13 cellular contexts compared by ENCODE assay signal in the genomic region with DNA sequence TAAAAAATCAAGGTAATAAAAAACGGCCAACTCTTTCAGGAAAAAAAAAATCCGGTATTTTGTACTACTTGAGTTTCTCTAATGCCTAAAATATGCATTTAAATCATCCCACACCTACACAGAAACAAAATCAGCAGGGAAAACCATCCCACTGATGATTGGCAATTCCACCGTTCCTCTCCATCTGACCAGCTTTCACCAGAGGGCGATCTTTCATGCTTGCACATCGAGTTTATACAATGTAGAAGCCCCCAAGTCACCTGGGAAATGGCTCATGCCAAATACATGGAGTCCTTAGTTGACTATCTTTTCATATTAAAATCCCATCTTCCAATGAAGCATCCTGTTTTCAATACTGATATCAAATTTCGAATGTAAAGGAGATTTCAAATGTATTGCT.
DNase-seq lines count a peak whose midpoint lies in the region; TF ChIP-seq lines count a peak whose summit lies in the region.
"Had no signal": no experiment of that assay in that cellular context is flagged by ENCODE, and none has a peak within 500 bp of the region (broad histone marks: within the 10 kb centered on the region; RNA-seq: fewer than 3 reads in every experiment).

No MANE protein-coding gene starts in this region.

- H3K9me3 Mint-ChIP-seq in neural progenitor cell, result no peaks in the 10 kb centered on the region
- H3K9me3 Mint-ChIP-seq in T-helper 2 cell treated with Interferon-gamma antibody and Interleukin-4, amounts not matched to agents 5 μg/mL and 100 μg/mL, for 36 hours, result no peaks in the 10 kb centered on the region
- H3K9me3 Mint-ChIP-seq in CD4-positive, alpha-beta memory T cell, result peaks cover 0 to 3% (median 0%) of the 10 kb centered on the region in 8 donors

- POLR2A ChIA-PET in CD4-positive, alpha-beta memory T cell (lab: Charles Lee; ENCODE audit: partially characterized antibody), result no interaction called here

- no peaks in the 10 kb centered on the region for H3K79me2 ChIP-seq in neural progenitor cell (ENCODE audit: low read depth)

- no peak overlapping the region for H3K4me2 ChIP-seq in neural progenitor cell

- no peaks in the 10 kb centered on the region for H4K20me1 ChIP-seq in neural progenitor cell (ENCODE audit: low read depth)

- DNase-seq in DMS53 (lab: John Stamatoyannopoulos, UW) (peak; percentile 53), DMS53 treated with DMSO at 0.1 percent for 48 hours (lab: John Stamatoyannopoulos, UW; ENCODE audit: unreplicated experiment) (no peak), LHCN-M2 (ENCODE audit: low read depth) (peak; percentile 27), cardiac fibroblast (ENCODE audit: low read depth in 2 of 2) (peak in 1 of 2 donors; percentile 2), neural progenitor cell (ENCODE audit: low spot score) (peak; percentile 18), amygdala (lab: John Stamatoyannopoulos, UW) (no peak)
- no peak for DNase-seq in T-helper 2 cell treated with Interferon-gamma antibody and Interleukin-4, amounts not matched to agents 5 μg/mL and 100 μg/mL, for 36 hours (ENCODE audit: low spot score)
- no peak for DNase-seq in CD4-positive, alpha-beta memory T cell
- DNase-seq: activated CD8-positive, alpha-beta memory T cell treated with anti-CD3 and anti-CD28 coated beads, Interleukin-2, amount 50 U/mL, for 48 hours; midbrain; NCI-H1105 treated with DMSO at 0.1 percent for 48 hours; right cardiac atrium had no signal

- H3K4me3 Mint-ChIP-seq in neural progenitor cell, result no peak overlapping the region
- no peak overlapping the region for H3K4me3 Mint-ChIP-seq in T-helper 2 cell treated with Interferon-gamma antibody and Interleukin-4, amounts not matched to agents 5 μg/mL and 100 μg/mL, for 36 hours
- H3K4me3 Mint-ChIP-seq in CD4-positive, alpha-beta memory T cell, result no peak overlapping the region

- no peaks in the 10 kb centered on the region for H3K4me1 ChIP-seq in neural progenitor cell
- H3K4me1 ChIP-seq in CD4-positive, alpha-beta memory T cell (ENCODE audit: insufficient read depth, low read length), result no peaks in the 10 kb centered on the region
- H3K4me1 ChIP-seq: suprapubic skin had no signal

- no peaks in the 10 kb centered on the region for H3K27me3 Mint-ChIP-seq in neural progenitor cell (ENCODE audit: insufficient read depth, low read depth)
- no peaks in the 10 kb centered on the region for H3K27me3 Mint-ChIP-seq in T-helper 2 cell treated with Interferon-gamma antibody and Interleukin-4, amounts not matched to agents 5 μg/mL and 100 μg/mL, for 36 hours (ENCODE audit: low read depth)
- H3K27me3 Mint-ChIP-seq in CD4-positive, alpha-beta memory T cell, result peaks cover 0 to 2% of the 10 kb centered on the region in 2 donors

- no peak overlapping the region for H3K9ac ChIP-seq in neural progenitor cell

- CTCF ChIA-PET in CD4-positive, alpha-beta memory T cell (lab: Charles Lee; ENCODE audit: partially characterized antibody), result no interaction called here

- H3K27me3 ChIP-seq in neural progenitor cell, result no peaks in the 10 kb centered on the region
- no peaks in the 10 kb centered on the region for H3K27me3 ChIP-seq in CD4-positive, alpha-beta memory T cell (ENCODE audit: insufficient read depth, low read length)
- H3K27me3 ChIP-seq: suprapubic skin had no signal

- peak; percentile 29 for TF ChIP-seq CTCF in cardiac fibroblast (IDR thresholded peaks at IDR 0.05; ENCODE audit: low read depth, low read length)
- TF ChIP-seq CTCF in neural progenitor cell (IDR thresholded peaks at IDR 0.05), result peak; percentile 45

- no peaks in the 10 kb centered on the region for H3K36me3 ChIP-seq in neural progenitor cell
- H3K36me3 ChIP-seq in CD4-positive, alpha-beta memory T cell (ENCODE audit: insufficient read depth, low read length), result no peaks in the 10 kb centered on the region
- H3K36me3 ChIP-seq: suprapubic skin had no signal

- no peaks in the 10 kb centered on the region for H3F3A ChIP-seq in neural progenitor cell (ENCODE audit: low read depth)

- H3K27ac ChIP-seq in neural progenitor cell, result no peak overlapping the region
- no peak overlapping the region for H3K27ac ChIP-seq in CD4-positive, alpha-beta memory T cell (ENCODE audit: low read depth, low read length)
- H3K27ac ChIP-seq: suprapubic skin had no signal

- peaks cover 3% of the 10 kb centered on the region for H3K4me1 Mint-ChIP-seq in neural progenitor cell
- no peaks in the 10 kb centered on the region for H3K4me1 Mint-ChIP-seq in T-helper 2 cell treated with Interferon-gamma antibody and Interleukin-4, amounts not matched to agents 5 μg/mL and 100 μg/mL, for 36 hours (ENCODE audit: low read depth)
- H3K4me1 Mint-ChIP-seq in CD4-positive, alpha-beta memory T cell, result no peaks in the 10 kb centered on the region

- no peaks in the 10 kb centered on the region for H3K9me3 ChIP-seq in neural progenitor cell (ENCODE audit: low read depth)
- no peaks in the 10 kb centered on the region for H3K9me3 ChIP-seq in CD4-positive, alpha-beta memory T cell (ENCODE audit: control insufficient read depth in 1 of 2, low read length in 2 of 2)
- H3K9me3 ChIP-seq: suprapubic skin had no signal

- H2AFZ ChIP-seq in neural progenitor cell (replicated peaks), result no peak overlapping the region

- H3K4me3 ChIP-seq in cardiac fibroblast (replicated peaks in 1 of 2; ENCODE audit: low read depth in 2 of 2, low read length in 2 of 2) (no peak overlapping the region), neural progenitor cell (no peak overlapping the region)
- H3K4me3 ChIP-seq in CD4-positive, alpha-beta memory T cell (ENCODE audit: low read length in 2 of 2), result no peak overlapping the region
- H3K4me3 ChIP-seq: suprapubic skin had no signal

- intact Hi-C loops in CD4-positive, alpha-beta memory T cell (cut with micrococcal nuclease), result no loop called here

- H3K36me3 Mint-ChIP-seq in neural progenitor cell, result no peaks in the 10 kb centered on the region
- no peaks in the 10 kb centered on the region for H3K36me3 Mint-ChIP-seq in T-helper 2 cell treated with Interferon-gamma antibody and Interleukin-4, amounts not matched to agents 5 μg/mL and 100 μg/mL, for 36 hours (ENCODE audit: low read depth)
- no peaks in the 10 kb centered on the region for H3K36me3 Mint-ChIP-seq in CD4-positive, alpha-beta memory T cell

- no peak overlapping the region for H3K27ac Mint-ChIP-seq in neural progenitor cell
- no peak overlapping the region for H3K27ac Mint-ChIP-seq in T-helper 2 cell treated with Interferon-gamma antibody and Interleukin-4, amounts not matched to agents 5 μg/mL and 100 μg/mL, for 36 hours
- no peak overlapping the region for H3K27ac Mint-ChIP-seq in CD4-positive, alpha-beta memory T cell

Comparison
In these comparisons a context has a peak if more than half of its experiments do, and no peak if none do; other contexts are left out.
1. DNase-seq: peak in DMS53 (single experiment), LHCN-M2 (single experiment) and neural progenitor cell (single experiment); none in DMS53 treated with DMSO at 0.1 percent for 48 hours (single experiment), T-helper 2 cell treated with Interferon-gamma antibody and Interleukin-4, amounts not matched to agents 5 μg/mL and 100 μg/mL, for 36 hours (single experiment), amygdala (0 of 56) and CD4-positive, alpha-beta memory T cell (0 of 5).